In genomic region chr17:76901542-76902197, GRCh38 we compare ENCODE assay signal across 21 cellular contexts. TPM values are rescaled to one million over a fixed set of nuclear protein-coding genes. Genes with fewer than 3 reads are reported as not detected.
DNase-seq lines count a peak whose midpoint lies in the region; ATAC-seq and TF ChIP-seq lines count a peak whose summit lies in the region.
"Had no signal": no experiment of that assay in that cellular context is flagged by ENCODE, and none has a peak within 500 bp of the region (broad histone marks: within the 10 kb centered on the region; RNA-seq: fewer than 3 reads in every experiment).

No MANE protein-coding gene starts in this region.

- H3K9me3 ChIP-seq in A673 (ENCODE audit: low read depth, low read length, poor library complexity, severe bottlenecking) (no peaks in the 10 kb centered on the region), SK-N-MC (ENCODE audit: low read depth, low read length) (no peaks in the 10 kb centered on the region), gastroesophageal sphincter (no peaks in the 10 kb centered on the region), upper lobe of left lung (no peaks in the 10 kb centered on the region)
- no peaks in the 10 kb centered on the region for H3K9me3 ChIP-seq in BLaER1 treated with 17β-estradiol and CSF1 and Interleukin-3, amounts not matched to agents 10 nM and 100 nM (replicated peaks in 1 of 11)
- H3K9me3 ChIP-seq: BE2C, SJSA1 had no signal

- H3K4me2 ChIP-seq in BLaER1 treated with 17β-estradiol and CSF1 and Interleukin-3, amounts not matched to agents 10 nM and 100 nM, result peak overlapping the region in 8 of 11 experiments; percentile 30 to 82 (median 61); a peak in 15 of 22 replicates
- H3K4me2 ChIP-seq: GM23338, KMS-11 had no signal

- peak; percentile 19 for DNase-seq in A673 (ENCODE audit: low spot score)
- peak; percentile 40 for DNase-seq in SK-N-MC (ENCODE audit: low read depth, low spot score)
- DNase-seq in MV-4-11 (lab: John Stamatoyannopoulos, UW), result no peak
- no peak for DNase-seq in upper lobe of left lung
- DNase-seq in NCI-H128 (lab: John Stamatoyannopoulos, UW; ENCODE audit: unreplicated experiment), result no peak
- DNase-seq: BE2C; CD8-positive, alpha-beta memory T cell; GF-D8; NCI-H1105; NCI-H187; NCI-H446; NK-92 treated with Interleukin-12 subunit alpha and Interleukin-12 subunit beta, amount 100 ng/mL, for 24 hours; OCI-M1; SW 1271 had no signal

- peak overlapping the region in 5 of 11 experiments; percentile 8 to 51 (median 16); a peak in 2 of 22 replicates for H3K9ac ChIP-seq in BLaER1 treated with 17β-estradiol and CSF1 and Interleukin-3, amounts not matched to agents 10 nM and 100 nM
- H3K9ac ChIP-seq in SK-N-MC (ENCODE audit: insufficient read length), result no peak overlapping the region
- H3K9ac ChIP-seq: KMS-11 had no signal

- TF ChIP-seq CTCF in A673 (conservative IDR thresholded peaks at IDR 0.05; ENCODE audit: low read depth, low read length) (no peak), gastroesophageal sphincter (IDR thresholded peaks at IDR 0.05) (no peak), upper lobe of left lung (IDR thresholded peaks at IDR 0.05) (no peak)

- peak; percentile 41 for ATAC-seq in gastroesophageal sphincter
- ATAC-seq in GM18861 (IDR thresholded peaks at IDR 0.05; ENCODE audit: unreplicated experiment), result no peak
- ATAC-seq in upper lobe of left lung (ENCODE audit: low FRiP score in 2 of 2), result no peak
- ATAC-seq: GM23338 had no signal

- H3K4me1 ChIP-seq in A673 (ENCODE audit: insufficient read depth, low read length, poor library complexity, severe bottlenecking), result no peaks in the 10 kb centered on the region
- peaks cover 0 to 30% (median 24%) of the 10 kb centered on the region in 10 experiments; a peak in 17 of 20 replicates for H3K4me1 ChIP-seq in BLaER1 treated with 17β-estradiol and CSF1 and Interleukin-3, amounts not matched to agents 10 nM and 100 nM
- H3K4me1 ChIP-seq in gastroesophageal sphincter, result no peaks in the 10 kb centered on the region
- H3K4me1 ChIP-seq in upper lobe of left lung, result peaks cover 0 to 2% (median 0%) of the 10 kb centered on the region in 4 donors
- H3K4me1 ChIP-seq: SJSA1 had no signal

- POLR2A ChIA-PET in A673 (lab: Charles Lee; ENCODE audit: low non-redundant PET), result no interaction called here

- no peaks in the 10 kb centered on the region for H3K36me3 ChIP-seq in A673 (ENCODE audit: insufficient read depth, low read length, poor library complexity, severe bottlenecking)
- H3K36me3 ChIP-seq in BLaER1 treated with 17β-estradiol and CSF1 and Interleukin-3, amounts not matched to agents 10 nM and 100 nM, result peaks cover 0 to 87% (median 64%) of the 10 kb centered on the region in 11 experiments; a peak in 16 of 22 replicates
- no peaks in the 10 kb centered on the region for H3K36me3 ChIP-seq in SK-N-MC (ENCODE audit: insufficient read depth, low read length)
- H3K36me3 ChIP-seq in gastroesophageal sphincter, result no peaks in the 10 kb centered on the region
- no peaks in the 10 kb centered on the region for H3K36me3 ChIP-seq in upper lobe of left lung

- BruUV-seq in A673 (replicated peaks; lab: Mats Ljungman, UMichigan), result no TSS peak

- H3K27ac ChIP-seq in A673 (ENCODE audit: low read depth, low read length, poor library complexity, severe bottlenecking) (no peak overlapping the region), SK-N-MC (no peak overlapping the region), gastroesophageal sphincter (no peak overlapping the region), upper lobe of left lung (no peak overlapping the region)
- H3K27ac ChIP-seq in BLaER1 treated with 17β-estradiol and CSF1 and Interleukin-3, amounts not matched to agents 10 nM and 100 nM, result no peak overlapping the region
- H3K27ac ChIP-seq: KMS-11, RWPE1, SJSA1 had no signal

- TF ChIP-seq POLR2A in gastroesophageal sphincter (IDR thresholded peaks at IDR 0.05) (no peak), upper lobe of left lung (IDR thresholded peaks at IDR 0.05) (no peak)

- H3K4me3 ChIP-seq in A673 (ENCODE audit: low read depth, low read length, poor library complexity, severe bottlenecking) (no peak overlapping the region), SK-N-MC (no peak overlapping the region), gastroesophageal sphincter (no peak overlapping the region), upper lobe of left lung (no peak overlapping the region)
- no peak overlapping the region for H3K4me3 ChIP-seq in BLaER1 treated with 17β-estradiol and CSF1 and Interleukin-3, amounts not matched to agents 10 nM and 100 nM
- H3K4me3 ChIP-seq: GM23338, SJSA1 had no signal

- intact Hi-C loops in A673 (cut with micrococcal nuclease; ENCODE audit: unreplicated experiment), result no loop called here

- CTCF ChIA-PET in A673 (lab: Charles Lee), result no interaction called here

- 57 to 68% methylated on average over 1 to 9 of the region's 11 CpGs for WGBS in gastroesophageal sphincter (ENCODE audit: low coverage in 1 of 2), 2 donors
- 52 to 65% methylated on average over 8 to 11 of the region's 11 CpGs for WGBS in upper lobe of left lung, 2 donors

- peaks cover 0 to 80% (median 50%) of the 10 kb centered on the region in 11 experiments; a peak in 16 of 22 replicates for H4K20me1 ChIP-seq in BLaER1 treated with 17β-estradiol and CSF1 and Interleukin-3, amounts not matched to agents 10 nM and 100 nM

- H3K27me3 ChIP-seq in A673 (replicated peaks; ENCODE audit: insufficient read depth, low read depth, low read length, poor library complexity) (no peaks in the 10 kb centered on the region), gastroesophageal sphincter (peaks cover 38% of the 10 kb centered on the region), upper lobe of left lung (peaks cover 0 to 4% (median 0%) of the 10 kb centered on the region in 4 donors)
- H3K27me3 ChIP-seq in BLaER1 treated with 17β-estradiol and CSF1 and Interleukin-3, amounts not matched to agents 10 nM and 100 nM, result no peaks in the 10 kb centered on the region
- H3K27me3 ChIP-seq: BE2C, SJSA1 had no signal

- TF ChIP-seq EP300 in gastroesophageal sphincter (IDR thresholded peaks at IDR 0.05) (no peak), upper lobe of left lung (IDR thresholded peaks at IDR 0.05) (no peak)

RNA-seq across cellular contexts. Expression of gene MGAT5B, which starts 33.5 kb away (rescaled TPM):
- total RNA-seq in A673 (2021) (1.1 and 3.7 TPM in 2 replicates), gastroesophageal sphincter (under 1 TPM; 0.12 to 0.81 (median 0.29) TPM), upper lobe of left lung (1 to 10 TPM in 3 of 6 donors, under 1 TPM in 3; 0.20 to 3.0 (median 0.83) TPM)

Comparison
In these comparisons a context has a peak if more than half of its experiments do, and no peak if none do; other contexts are left out.
1. DNase-seq: peak in A673 (single experiment) and SK-N-MC (single experiment); none in MV-4-11 (single experiment), upper lobe of left lung (0 of 2) and NCI-H128 (single experiment).